In genomic region chr1:156089704-156090103, GRCh38 we compare ENCODE assay signal across 24 cellular contexts. TPM values are rescaled to one million over a fixed set of nuclear protein-coding genes. Genes with fewer than 3 reads are reported as not detected.
DNase-seq lines count a peak whose midpoint lies in the region; ATAC-seq lines count a peak whose summit lies in the region.
"Had no signal": no experiment of that assay in that cellular context is flagged by ENCODE, and none has a peak within 500 bp of the region (broad histone marks: within the 10 kb centered on the region; RNA-seq: fewer than 3 reads in every experiment).

No MANE protein-coding gene starts in this region.

- intact Hi-C loops in activated CD4-positive, alpha-beta memory T cell treated with anti-CD3 and anti-CD28 coated beads for 36 hours (cut with micrococcal nuclease) = loop anchor here (1.0 to 10.0 kb wide), 3 partner anchors 41 to 415 kb away; partner anchors contain the start of gene MEF2D

- in situ Hi-C loops in G401 (cut with HindIII; ENCODE audit: low sequenced_read_pairs) = no loop called here

- peaks cover 20% of the 10 kb centered on the region for H3K27me3 Mint-ChIP-seq in activated CD4-positive, alpha-beta memory T cell treated with anti-CD3 and anti-CD28 coated beads for 36 hours

- no peak overlapping the region for H3K4me3 Mint-ChIP-seq in activated CD4-positive, alpha-beta memory T cell treated with anti-CD3 and anti-CD28 coated beads for 36 hours
- H3K4me3 Mint-ChIP-seq: activated CD4-positive, alpha-beta memory T cell treated with anti-CD3 and anti-CD28 coated beads, Interleukin-2, amount 10 ng/mL, durations not matched to agents 7 days and 5 days; HFFc6; T-helper 1 cell treated with Interleukin-12 subunit alpha and Interleukin-12 subunit beta and Interleukin-4 antibody, amounts not matched to agents 30 μg/mL and 1 μg/mL, for 36 hours; WTC11 had no signal

- ATAC-seq in HG02642 (IDR thresholded peaks at IDR 0.05; ENCODE audit: poor library complexity, unreplicated experiment) = no peak

- no peaks in the 10 kb centered on the region for H3K9me3 Mint-ChIP-seq in activated CD4-positive, alpha-beta memory T cell treated with anti-CD3 and anti-CD28 coated beads for 36 hours
- H3K9me3 Mint-ChIP-seq: activated CD4-positive, alpha-beta memory T cell treated with anti-CD3 and anti-CD28 coated beads, Interleukin-2, amount 10 ng/mL, durations not matched to agents 7 days and 5 days; HFFc6; T-helper 1 cell treated with Interleukin-12 subunit alpha and Interleukin-12 subunit beta and Interleukin-4 antibody, amounts not matched to agents 30 μg/mL and 1 μg/mL, for 36 hours; WTC11 had no signal

- CTCF ChIA-PET in activated CD4-positive, alpha-beta memory T cell treated with anti-CD3 and anti-CD28 coated beads for 36 hours (lab: Charles Lee) = interaction anchor here (0.7 to 20.9 kb wide), 13 partner anchors 17 to 296 kb away, joined by 3 to 1097 read pairs (median 4); partner anchors contain the start of genes LMNA and SMG5

- H3K27ac Mint-ChIP-seq in activated CD4-positive, alpha-beta memory T cell treated with anti-CD3 and anti-CD28 coated beads for 36 hours = no peak overlapping the region
- H3K27ac Mint-ChIP-seq: activated CD4-positive, alpha-beta memory T cell treated with anti-CD3 and anti-CD28 coated beads, Interleukin-2, amount 10 ng/mL, durations not matched to agents 7 days and 5 days; HFFc6; T-helper 1 cell treated with Interleukin-12 subunit alpha and Interleukin-12 subunit beta and Interleukin-4 antibody, amounts not matched to agents 30 μg/mL and 1 μg/mL, for 36 hours; WTC11 had no signal

- no peaks in the 10 kb centered on the region for H3K36me3 Mint-ChIP-seq in activated CD4-positive, alpha-beta memory T cell treated with anti-CD3 and anti-CD28 coated beads for 36 hours

- H3K4me1 Mint-ChIP-seq in activated CD4-positive, alpha-beta memory T cell treated with anti-CD3 and anti-CD28 coated beads for 36 hours (ENCODE audit: low read depth) = peaks cover 6% of the 10 kb centered on the region

- POLR2A ChIA-PET in activated CD4-positive, alpha-beta memory T cell treated with anti-CD3 and anti-CD28 coated beads for 36 hours (lab: Charles Lee) = no interaction called here

- DNase-seq in DMS153 treated with DMSO at 0.1 percent for 48 hours (lab: John Stamatoyannopoulos, UW; ENCODE audit: unreplicated experiment) (peak; percentile 94), NCI-H1436 treated with DMSO at 0.1 percent for 48 hours (lab: John Stamatoyannopoulos, UW) (peak; percentile 20), RPMI8226 (peak; percentile 38), myocyte (ENCODE audit: low read depth) (peak; percentile 46), nucleus accumbens (lab: John Stamatoyannopoulos, UW) (no peak), G401 (ENCODE audit: low spot score) (no peak)
- no peak for DNase-seq in activated CD4-positive, alpha-beta memory T cell treated with anti-CD3 and anti-CD28 coated beads for 36 hours
- DNase-seq: activated CD4-positive, alpha-beta memory T cell treated with anti-CD3 and anti-CD28 coated beads, Interleukin-2, amount 10 ng/mL, durations not matched to agents 7 days and 5 days; activated naive CD4-positive, alpha-beta T cell treated with Interleukin-2 at 50 U/mL for 16 hours; activated T-cell treated with anti-CD3 and anti-CD28 coated beads, Interleukin-2, amount 50 U/mL, for 1 hour; amniotic stem cell; erythroblast; foreskin keratinocyte; HFFc6; NCI-H187 treated with DMSO at 0.1 percent for 48 hours; OCI-M1; retina; SIG-M5; stimulated activated CD4-positive, alpha-beta T cell treated with anti-CD3 and anti-CD28 coated beads, Interleukin-12 subunit alpha, Interleukin-12 subunit beta, amount 100 ng/mL, for 4 hours had no signal

RNA-seq across cellular contexts. Expression of gene MEX3A, which starts 7.4 kb away (rescaled TPM):
- total RNA-seq in myocyte = 3.2 and 4.5 TPM in 2 replicates
- polyA plus RNA-seq in myocyte (2012) = 6.5 TPM
- total RNA-seq in activated CD4-positive, alpha-beta memory T cell treated with anti-CD3 and anti-CD28 coated beads for 36 hours = under 1 TPM; 0.43 to 0.51 TPM
- total RNA-seq in G401 (2014; rRNA removed; shearing (Covaris generic)) = 21.0 and 21.2 TPM in 2 replicates

RNA-seq across cellular contexts. Expression of gene LMNA, which starts 24.8 kb away (rescaled TPM):
- total RNA-seq in myocyte = 1,328 and 1,573 TPM in 2 replicates
- polyA plus RNA-seq in myocyte (2012) = 603 TPM
- total RNA-seq in activated CD4-positive, alpha-beta memory T cell treated with anti-CD3 and anti-CD28 coated beads for 36 hours = 100 to 1,000 TPM; 210 to 211 TPM
- total RNA-seq in G401 (2014; rRNA removed; shearing (Covaris generic)) = 314 and 341 TPM in 2 replicates

RNA-seq across cellular contexts. Expression of gene RAB25, which starts 28.7 kb away (rescaled TPM):
- not detected in 2 replicates for total RNA-seq in myocyte
- polyA plus RNA-seq in myocyte (2012) = not detected
- under 1 TPM; 0.52 to 0.56 TPM for total RNA-seq in activated CD4-positive, alpha-beta memory T cell treated with anti-CD3 and anti-CD28 coated beads for 36 hours
- total RNA-seq in G401 (2014; rRNA removed; shearing (Covaris generic)) = not detected in 2 replicates
- total RNA-seq: HFFc6, M059J, NCI-H460 had no signal

RNA-seq across cellular contexts. Expression of gene LAMTOR2, which starts 35.1 kb away (rescaled TPM):
- 40.1 and 51.4 TPM in 2 replicates for total RNA-seq in myocyte
- 144 TPM for polyA plus RNA-seq in myocyte (2012)
- total RNA-seq in activated CD4-positive, alpha-beta memory T cell treated with anti-CD3 and anti-CD28 coated beads for 36 hours = 10 to 100 TPM; 61.4 to 65.1 TPM
- total RNA-seq in G401 (2014; rRNA removed; shearing (Covaris generic)) = 20.1 and 42.3 TPM in 2 replicates

RNA-seq across cellular contexts. Expression of gene UBQLN4, which starts 36.1 kb away (rescaled TPM):
- 65.3 and 69.7 TPM in 2 replicates for total RNA-seq in myocyte
- polyA plus RNA-seq in myocyte (2012) = 39.7 TPM
- total RNA-seq in activated CD4-positive, alpha-beta memory T cell treated with anti-CD3 and anti-CD28 coated beads for 36 hours = 10 to 100 TPM; 32.7 to 32.9 TPM
- total RNA-seq in G401 (2014; rRNA removed; shearing (Covaris generic)) = 29.5 and 30.0 TPM in 2 replicates

Comparison
In these comparisons a context has a peak if more than half of its experiments do, and no peak if none do; other contexts are left out.
1. DNase-seq: peak in DMS153 treated with DMSO at 0.1 percent for 48 hours (single experiment), NCI-H1436 treated with DMSO at 0.1 percent for 48 hours (single experiment), RPMI8226 (single experiment) and myocyte (single experiment); none in nucleus accumbens (0 of 56), activated CD4-positive, alpha-beta memory T cell treated with anti-CD3 and anti-CD28 coated beads for 36 hours (single experiment) and G401 (single experiment).